9 cellular contexts compared by ENCODE assay signal in the genomic region with DNA sequence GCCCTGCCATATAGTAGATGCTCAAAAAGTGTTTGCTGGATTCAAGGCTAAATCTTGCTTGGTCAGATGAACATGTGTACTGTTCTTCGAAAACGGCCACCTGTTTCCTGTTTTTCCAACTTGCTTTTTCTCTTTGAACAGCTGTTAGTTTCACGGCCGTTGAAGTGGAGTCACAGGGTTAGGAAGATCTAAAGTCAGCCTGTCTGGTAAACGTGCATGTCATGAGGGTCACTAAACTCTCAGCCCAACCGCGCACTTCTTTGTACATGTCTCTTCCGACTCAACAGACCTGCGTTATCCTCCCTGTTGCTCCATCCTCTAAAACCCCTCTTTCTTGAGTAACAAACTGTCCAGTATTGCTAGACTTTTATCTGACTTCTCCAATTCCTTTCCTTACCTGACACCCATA.
DNase-seq lines count a peak whose midpoint lies in the region; ATAC-seq and TF ChIP-seq lines count a peak whose summit lies in the region.
"Had no signal": no experiment of that assay in that cellular context is flagged by ENCODE, and none has a peak within 500 bp of the region (broad histone marks: within the 10 kb centered on the region; RNA-seq: fewer than 3 reads in every experiment).

No MANE protein-coding gene starts in this region.

- DNase-seq in Right ventricle myocardium superior (no peak), right atrium auricular region (ENCODE audit: low spot score) (no peak), ureter (ENCODE audit: low spot score) (peak; percentile 48)
- DNase-seq in T-helper 2 cell treated with Interferon-gamma antibody and Interleukin-4, amounts not matched to agents 5 μg/mL and 100 μg/mL, for 36 hours (ENCODE audit: low spot score), result no peak
- no peak for DNase-seq in stimulated activated CD4-positive, alpha-beta T cell treated with anti-CD3 and anti-CD28 coated beads, Interleukin-15, amount 100 ng/mL, for 24 hours
- DNase-seq in stimulated activated naive CD8-positive, alpha-beta T cell treated with anti-CD3 and anti-CD28 coated beads, Interleukin-15, amount 100 ng/mL, for 72 hours, result no peak
- no peak for DNase-seq in activated naive CD8-positive, alpha-beta T cell treated with anti-CD3 and anti-CD28 coated beads, Interleukin-2, amount 50 U/mL, for 24 hours

- H3K36me3 Mint-ChIP-seq in T-helper 2 cell treated with Interferon-gamma antibody and Interleukin-4, amounts not matched to agents 5 μg/mL and 100 μg/mL, for 36 hours (ENCODE audit: low read depth), result peaks cover 20% of the 10 kb centered on the region
- no peaks in the 10 kb centered on the region for H3K36me3 Mint-ChIP-seq in activated naive CD8-positive, alpha-beta T cell treated with anti-CD3 and anti-CD28 coated beads, Interleukin-2, amount 50 U/mL, for 24 hours (ENCODE audit: low read depth)
- H3K36me3 Mint-ChIP-seq: stimulated activated effector memory CD8-positive, alpha-beta T cell treated with anti-CD3 and anti-CD28 coated beads, Interleukin-12 subunit alpha, Interleukin-12 subunit beta, amount 100 ng/mL, for 72 hours had no signal

- TF ChIP-seq CTCF in right atrium auricular region (IDR thresholded peaks at IDR 0.05), result no peak

- H3K4me3 ChIP-seq in right atrium auricular region, result no peak overlapping the region

- H3K27ac Mint-ChIP-seq in T-helper 2 cell treated with Interferon-gamma antibody and Interleukin-4, amounts not matched to agents 5 μg/mL and 100 μg/mL, for 36 hours, result peak overlapping the region; percentile 38
- peak overlapping the region in 1 of 2 donors; percentile 43 for H3K27ac Mint-ChIP-seq in stimulated activated naive CD8-positive, alpha-beta T cell treated with anti-CD3 and anti-CD28 coated beads, Interleukin-15, amount 100 ng/mL, for 72 hours
- no peak overlapping the region for H3K27ac Mint-ChIP-seq in activated naive CD8-positive, alpha-beta T cell treated with anti-CD3 and anti-CD28 coated beads, Interleukin-2, amount 50 U/mL, for 24 hours
- H3K27ac Mint-ChIP-seq: stimulated activated effector memory CD8-positive, alpha-beta T cell treated with anti-CD3 and anti-CD28 coated beads, Interleukin-12 subunit alpha, Interleukin-12 subunit beta, amount 100 ng/mL, for 72 hours had no signal

- ATAC-seq in Right ventricle myocardium superior (ENCODE audit: poor library complexity) (peak; percentile 42), HG03025 (IDR thresholded peaks at IDR 0.05; ENCODE audit: low FRiP score, unreplicated experiment) (peak; percentile 56)
- no peak for ATAC-seq in stimulated activated naive CD8-positive, alpha-beta T cell treated with anti-CD3 and anti-CD28 coated beads, Interleukin-15, amount 100 ng/mL, for 72 hours
- no peak for ATAC-seq in activated naive CD8-positive, alpha-beta T cell treated with anti-CD3 and anti-CD28 coated beads, Interleukin-2, amount 50 U/mL, for 24 hours
- ATAC-seq: stimulated activated effector memory CD8-positive, alpha-beta T cell treated with anti-CD3 and anti-CD28 coated beads, Interleukin-12 subunit alpha, Interleukin-12 subunit beta, amount 100 ng/mL, for 72 hours had no signal

- no peaks in the 10 kb centered on the region for H3K27me3 ChIP-seq in right atrium auricular region

- H3K4me3 Mint-ChIP-seq in T-helper 2 cell treated with Interferon-gamma antibody and Interleukin-4, amounts not matched to agents 5 μg/mL and 100 μg/mL, for 36 hours, result peak overlapping the region; percentile 10
- H3K4me3 Mint-ChIP-seq in stimulated activated naive CD8-positive, alpha-beta T cell treated with anti-CD3 and anti-CD28 coated beads, Interleukin-15, amount 100 ng/mL, for 72 hours, result no peak overlapping the region
- no peak overlapping the region for H3K4me3 Mint-ChIP-seq in activated naive CD8-positive, alpha-beta T cell treated with anti-CD3 and anti-CD28 coated beads, Interleukin-2, amount 50 U/mL, for 24 hours
- H3K4me3 Mint-ChIP-seq: stimulated activated effector memory CD8-positive, alpha-beta T cell treated with anti-CD3 and anti-CD28 coated beads, Interleukin-12 subunit alpha, Interleukin-12 subunit beta, amount 100 ng/mL, for 72 hours had no signal

- peaks cover 4% of the 10 kb centered on the region for H3K27me3 Mint-ChIP-seq in T-helper 2 cell treated with Interferon-gamma antibody and Interleukin-4, amounts not matched to agents 5 μg/mL and 100 μg/mL, for 36 hours (ENCODE audit: low read depth)
- H3K27me3 Mint-ChIP-seq in stimulated activated naive CD8-positive, alpha-beta T cell treated with anti-CD3 and anti-CD28 coated beads, Interleukin-15, amount 100 ng/mL, for 72 hours, result no peaks in the 10 kb centered on the region
- no peaks in the 10 kb centered on the region for H3K27me3 Mint-ChIP-seq in activated naive CD8-positive, alpha-beta T cell treated with anti-CD3 and anti-CD28 coated beads, Interleukin-2, amount 50 U/mL, for 24 hours

- H3K9me3 ChIP-seq in right atrium auricular region, result no peaks in the 10 kb centered on the region

- peaks cover 21% of the 10 kb centered on the region for H3K9me3 Mint-ChIP-seq in T-helper 2 cell treated with Interferon-gamma antibody and Interleukin-4, amounts not matched to agents 5 μg/mL and 100 μg/mL, for 36 hours
- H3K9me3 Mint-ChIP-seq in stimulated activated naive CD8-positive, alpha-beta T cell treated with anti-CD3 and anti-CD28 coated beads, Interleukin-15, amount 100 ng/mL, for 72 hours, result peaks cover 0 to 5% of the 10 kb centered on the region in 2 donors
- H3K9me3 Mint-ChIP-seq in activated naive CD8-positive, alpha-beta T cell treated with anti-CD3 and anti-CD28 coated beads, Interleukin-2, amount 50 U/mL, for 24 hours, result no peaks in the 10 kb centered on the region
- H3K9me3 Mint-ChIP-seq: stimulated activated effector memory CD8-positive, alpha-beta T cell treated with anti-CD3 and anti-CD28 coated beads, Interleukin-12 subunit alpha, Interleukin-12 subunit beta, amount 100 ng/mL, for 72 hours had no signal

- H3K27ac ChIP-seq in right atrium auricular region, result no peak overlapping the region

- H3K4me1 ChIP-seq in right atrium auricular region, result peaks cover 0 to 15% of the 10 kb centered on the region in 2 donors

- H3K36me3 ChIP-seq in right atrium auricular region, result no peaks in the 10 kb centered on the region

- H3K4me1 Mint-ChIP-seq in T-helper 2 cell treated with Interferon-gamma antibody and Interleukin-4, amounts not matched to agents 5 μg/mL and 100 μg/mL, for 36 hours (ENCODE audit: low read depth), result peaks cover 38% of the 10 kb centered on the region
- H3K4me1 Mint-ChIP-seq in stimulated activated naive CD8-positive, alpha-beta T cell treated with anti-CD3 and anti-CD28 coated beads, Interleukin-15, amount 100 ng/mL, for 72 hours, result peaks cover 37% of the 10 kb centered on the region
- H3K4me1 Mint-ChIP-seq in activated naive CD8-positive, alpha-beta T cell treated with anti-CD3 and anti-CD28 coated beads, Interleukin-2, amount 50 U/mL, for 24 hours, result peaks cover 25% of the 10 kb centered on the region

- intact Hi-C loops in Right ventricle myocardium superior (cut with DNase I), result no loop called here

Comparison
In these comparisons a context has a peak if more than half of its experiments do, and no peak if none do; other contexts are left out.
1. ATAC-seq: peak in Right ventricle myocardium superior (single experiment) and HG03025 (single experiment); none in stimulated activated naive CD8-positive, alpha-beta T cell treated with anti-CD3 and anti-CD28 coated beads, Interleukin-15, amount 100 ng/mL, for 72 hours (single experiment) and activated naive CD8-positive, alpha-beta T cell treated with anti-CD3 and anti-CD28 coated beads, Interleukin-2, amount 50 U/mL, for 24 hours (single experiment).